ENCODE assay signal across 1 cellular context in the genomic region with DNA sequence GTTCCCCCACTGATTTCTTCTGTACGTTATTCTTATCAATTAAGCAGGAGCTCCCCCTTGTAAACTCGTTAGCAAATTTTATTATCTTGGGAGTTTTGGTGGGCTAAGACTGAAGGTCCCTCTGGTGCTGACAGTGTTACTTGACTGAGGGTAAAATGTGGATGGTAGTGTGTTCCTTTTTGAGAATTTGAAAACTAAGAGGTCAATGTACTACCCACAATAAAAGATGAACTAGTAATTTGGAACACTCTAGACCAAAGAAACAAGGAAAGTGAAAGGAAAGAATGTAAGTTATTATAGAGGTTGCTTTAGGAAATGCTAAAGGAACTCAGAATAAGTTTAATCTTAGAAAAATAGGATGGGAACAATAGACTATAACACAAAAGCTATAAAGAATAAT.
TF ChIP-seq lines count a peak whose summit lies in the region.

No MANE protein-coding gene starts in this region.

TF ChIP-seq in IMR-90, 13 proteins besides CTCF, POLR2A, EP300 and RAD21:
- TF ChIP-seq BHLHE40 (IDR thresholded peaks at IDR 0.05; ENCODE audit: low read depth, low read length) (no peak), CHD1 (IDR thresholded peaks at IDR 0.05; ENCODE audit: low read depth, low read length) (no peak), CEBPB (IDR thresholded peaks at IDR 0.05; ENCODE audit: low read depth, low read length) (no peak), MAFK (IDR thresholded peaks at IDR 0.05; ENCODE audit: low read depth, low read length) (no peak), RFX5 (IDR thresholded peaks at IDR 0.05; ENCODE audit: low read depth, low read length) (no peak), NFE2L2 (IDR thresholded peaks at IDR 0.05; ENCODE audit: low read depth, low read length) (no peak), RCOR1 (IDR thresholded peaks at IDR 0.05; ENCODE audit: insufficient replicate concordance, low read length) (no peak)
- TF ChIP-seq, protein P1, sequence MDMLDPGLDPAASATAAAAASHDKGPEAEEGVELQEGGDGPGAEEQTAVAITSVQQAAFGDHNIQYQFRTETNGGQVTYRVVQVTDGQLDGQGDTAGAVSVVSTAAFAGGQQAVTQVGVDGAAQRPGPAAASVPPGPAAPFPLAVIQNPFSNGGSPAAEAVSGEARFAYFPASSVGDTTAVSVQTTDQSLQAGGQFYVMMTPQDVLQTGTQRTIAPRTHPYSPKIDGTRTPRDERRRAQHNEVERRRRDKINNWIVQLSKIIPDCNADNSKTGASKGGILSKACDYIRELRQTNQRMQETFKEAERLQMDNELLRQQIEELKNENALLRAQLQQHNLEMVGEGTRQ (IDR thresholded peaks at IDR 0.05; ENCODE audit: low read depth, low read length): no peak
TF ChIP-seq in IMR-90: peak in this region for 0.
